ENCODE assay signal across 8 cellular contexts in the genomic region with DNA sequence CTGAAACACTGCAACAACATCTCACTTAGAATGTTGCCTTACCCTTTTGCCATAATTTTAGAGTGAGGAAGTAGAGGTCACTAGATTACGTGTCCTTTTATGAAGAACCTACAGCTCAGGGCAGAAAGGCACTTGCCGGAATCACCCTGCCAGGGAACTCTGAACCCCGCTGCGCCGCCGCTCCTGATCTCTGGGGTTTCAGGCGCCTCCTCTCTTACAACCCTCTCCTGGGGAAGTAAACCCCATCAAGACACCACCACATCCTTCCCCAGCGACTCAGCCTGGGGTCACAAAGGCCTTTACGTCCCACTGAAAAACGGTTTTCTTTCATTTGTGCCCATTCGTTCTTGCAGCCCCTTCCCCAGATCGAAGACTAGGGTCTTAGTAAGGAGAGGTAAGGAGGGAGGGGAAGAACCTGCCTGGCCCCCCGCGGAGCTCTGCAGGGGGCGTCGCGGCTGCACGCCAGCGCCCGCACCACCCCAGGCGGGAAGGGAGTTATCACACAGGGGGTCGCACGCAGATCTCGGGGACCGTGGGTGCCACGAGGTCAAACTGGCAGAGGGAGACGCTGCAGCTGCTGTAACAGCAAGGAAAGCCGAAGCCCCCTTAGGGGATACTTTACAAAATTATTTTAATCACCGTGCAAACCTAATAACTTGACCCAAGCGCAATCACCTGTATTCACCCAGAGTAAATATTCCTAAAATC. TPM values are rescaled to one million over a fixed set of nuclear protein-coding genes. Genes with fewer than 3 reads are reported as not detected.
DNase-seq lines count a peak whose midpoint lies in the region; ATAC-seq and TF ChIP-seq lines count a peak whose summit lies in the region.

No MANE protein-coding gene starts in this region.

- H3K27me3 Mint-ChIP-seq in H9 (ENCODE audit: low read depth) (peaks cover 86% of the 10 kb centered on the region), activated B cell treated with CpG ODN at 0.5 μM for 24 hours (peaks cover 79% of the 10 kb centered on the region)

- intact Hi-C loops in activated B cell treated with CpG ODN at 0.5 μM for 24 hours (cut with micrococcal nuclease) (loop anchor here (1.0 to 10.0 kb wide), 3 partner anchors 25 to 491 kb away; partner anchors contain the start of genes COX11, PCTP and STXBP4), sigmoid colon (cut with DNase I) (loop anchor here (1.0 to 10.0 kb wide), 2 partner anchors 25 to 161 kb away; partner anchors contain the start of gene MMD)

- H3K27me3 ChIP-seq in H9 (ENCODE audit: insufficient read depth, low read length) (peaks cover 29% of the 10 kb centered on the region), hepatocyte (peaks cover 71% of the 10 kb centered on the region), sigmoid colon (no peaks in the 10 kb centered on the region)

- H4K5ac ChIP-seq in H9 (ENCODE audit: insufficient read length, low read depth, low read length) = no peak overlapping the region

- no peak overlapping the region for H2BK120ac ChIP-seq in H9 (ENCODE audit: low read depth, low read length, poor library complexity, severe bottlenecking)

- no peak overlapping the region for H4K8ac ChIP-seq in H9 (replicated peaks; ENCODE audit: insufficient read length, low read depth, low read length)

- H3K4me3 ChIP-seq in hepatocyte (no peak overlapping the region), sigmoid colon (peak overlapping the region in 3 of 4 donors; percentile 70 to 74 (median 73))

- no peak overlapping the region for H2AFZ ChIP-seq in H9 (ENCODE audit: low read length)
- H2AFZ ChIP-seq in hepatocyte = no peak overlapping the region

- no peaks in the 10 kb centered on the region for H3K9me3 ChIP-seq in H9 (ENCODE audit: control insufficient read depth, low read depth, low read length)
- H3K9me3 ChIP-seq in hepatocyte (ENCODE audit: low read depth) = no peaks in the 10 kb centered on the region
- H3K9me3 ChIP-seq in sigmoid colon = no peaks in the 10 kb centered on the region

- TF ChIP-seq CTCF in H9 (conservative IDR thresholded peaks at IDR 0.05) (no peak), activated B cell treated with CpG ODN at 0.5 μM for 24 hours (IDR thresholded peaks at IDR 0.05) (no peak), hepatocyte (IDR thresholded peaks at IDR 0.05; ENCODE audit: poor library complexity) (no peak), sigmoid colon (IDR thresholded peaks at IDR 0.05) (no peak)

- H3K9ac ChIP-seq in H9 (ENCODE audit: extremely low read depth, insufficient read length, low read length) = no peak overlapping the region

- no peak overlapping the region for H3K18ac ChIP-seq in H9 (ENCODE audit: insufficient read length, low read depth, low read length)

- H3K4me1 ChIP-seq in H9 (ENCODE audit: insufficient read depth, low read length) (no peaks in the 10 kb centered on the region; the same call in 1 of the 2 replicates), hepatocyte (ENCODE audit: insufficient read depth) (peaks cover 18% of the 10 kb centered on the region), sigmoid colon (peaks cover 0 to 39% (median 25%) of the 10 kb centered on the region in 4 donors)

- POLR2A ChIA-PET in activated B cell treated with CpG ODN at 0.5 μM for 24 hours (lab: Charles Lee) = no interaction called here

- H3K36me3 Mint-ChIP-seq in H9 (ENCODE audit: insufficient read depth in 1 of 3, low read depth in 3 of 3) (no peaks in the 10 kb centered on the region), activated B cell treated with CpG ODN at 0.5 μM for 24 hours (ENCODE audit: low read depth) (no peaks in the 10 kb centered on the region)

- H4K20me1 ChIP-seq in H9 (ENCODE audit: control insufficient read depth, insufficient read depth, insufficient read length) (no peaks in the 10 kb centered on the region), hepatocyte (ENCODE audit: insufficient read depth, poor library complexity, severe bottlenecking) (no peaks in the 10 kb centered on the region)

- no peak overlapping the region for H3T11ph ChIP-seq in H9 (ENCODE audit: low read length)

- in situ Hi-C loops in G401 (cut with HindIII; ENCODE audit: low sequenced_read_pairs) = no loop called here

- DNase-seq in H9 (no peak), activated B cell treated with CpG ODN at 0.5 μM for 24 hours (no peak), hepatocyte (ENCODE audit: low spot score) (no peak), sigmoid colon (no peak), HK-2 (ENCODE audit: unreplicated experiment) (no peak), G401 (ENCODE audit: low spot score) (no peak), SW480 (ENCODE audit: low spot score) (no peak)

- WGBS in H9 (ENCODE audit: extremely low coverage, insufficient read length, low lambda C conversion rate) = no CpG with 5 or more reads among the region's 30 CpGs
- 7% methylated on average over 30 of the region's 30 CpGs for WGBS in hepatocyte (ENCODE audit: low lambda C conversion rate, missing lambda C conversion rate)
- WGBS in sigmoid colon, 2 donors = 2 to 4% methylated on average over 30 of the region's 30 CpGs

- TF ChIP-seq EP300 in sigmoid colon (IDR thresholded peaks at IDR 0.05) = no peak

- H2BK12ac ChIP-seq in H9 (ENCODE audit: insufficient read length, low read depth, low read length) = no peak overlapping the region

- no peaks in the 10 kb centered on the region for H3K79me2 ChIP-seq in H9 (ENCODE audit: insufficient read depth, low read length)
- no peaks in the 10 kb centered on the region for H3K79me2 ChIP-seq in hepatocyte

- H3K27ac ChIP-seq in H9 (ENCODE audit: insufficient read length, low read depth, low read length) = no peak overlapping the region
- no peak overlapping the region for H3K27ac ChIP-seq in hepatocyte
- peak overlapping the region in 1 of 4 donors; percentile 93 for H3K27ac ChIP-seq in sigmoid colon

- no peak overlapping the region for H2AK5ac ChIP-seq in H9 (ENCODE audit: insufficient read length, low read length)

- H3K23me2 ChIP-seq in H9 (ENCODE audit: insufficient read length, low read depth, low read length, poor library complexity, severe bottlenecking) = peaks cover 18% of the 10 kb centered on the region

- H3K14ac ChIP-seq in H9 (ENCODE audit: insufficient read depth, low read length) = no peak overlapping the region

- H2BK15ac ChIP-seq in H9 (ENCODE audit: low read depth, low read length) = no peak overlapping the region

- H3K4me2 ChIP-seq in H9 (ENCODE audit: insufficient read depth, insufficient read length, low read length) (peak overlapping the region; percentile 58), hepatocyte (peak overlapping the region; percentile 97)

- ATAC-seq in activated B cell treated with CpG ODN at 0.5 μM for 24 hours (ENCODE audit: low read depth) = no peak
- ATAC-seq in GM21825 (IDR thresholded peaks at IDR 0.05; ENCODE audit: unreplicated experiment) = no peak

- no peak overlapping the region for H3K56ac ChIP-seq in H9 (ENCODE audit: insufficient read length, low read depth, low read length)

- H3K9me3 Mint-ChIP-seq in H9 = peaks cover 0 to 4% of the 10 kb centered on the region in 2 experiments; a peak in 3 of 5 replicates
- peaks cover 8% of the 10 kb centered on the region for H3K9me3 Mint-ChIP-seq in activated B cell treated with CpG ODN at 0.5 μM for 24 hours

- H3K36me3 ChIP-seq in hepatocyte (replicated peaks; ENCODE audit: insufficient read depth, low read depth) = no peaks in the 10 kb centered on the region
- no peaks in the 10 kb centered on the region for H3K36me3 ChIP-seq in sigmoid colon

- H2BK5ac ChIP-seq in H9 (ENCODE audit: insufficient read length, low read length) = no peak overlapping the region

- H3K27ac Mint-ChIP-seq in H9 = no peak overlapping the region
- no peak overlapping the region for H3K27ac Mint-ChIP-seq in activated B cell treated with CpG ODN at 0.5 μM for 24 hours

- H3K4me3 Mint-ChIP-seq in H9 = peak overlapping the region; percentile 47 to 78
- peak overlapping the region; percentile 64 for H3K4me3 Mint-ChIP-seq in activated B cell treated with CpG ODN at 0.5 μM for 24 hours

- H3K79me1 ChIP-seq in H9 (ENCODE audit: insufficient read depth, low read depth, low read length, poor library complexity, severe bottlenecking) = no peaks in the 10 kb centered on the region

- no peak overlapping the region for H2BK20ac ChIP-seq in H9 (ENCODE audit: low read depth, low read length, poor library complexity, severe bottlenecking)

- no peaks in the 10 kb centered on the region for H3K9me2 ChIP-seq in hepatocyte (replicated peaks; ENCODE audit: insufficient read depth)

- peaks cover 5 to 16% of the 10 kb centered on the region in 2 experiments for H3K4me1 Mint-ChIP-seq in H9
- H3K4me1 Mint-ChIP-seq in activated B cell treated with CpG ODN at 0.5 μM for 24 hours = peaks cover 22% of the 10 kb centered on the region

- TF ChIP-seq POLR2A in sigmoid colon (IDR thresholded peaks at IDR 0.05) = no peak

- no peak overlapping the region for H3K4ac ChIP-seq in H9 (ENCODE audit: low read depth, low read length)

- no peak overlapping the region for H3K23ac ChIP-seq in H9 (ENCODE audit: insufficient read length, low read depth, low read length)

- CTCF ChIA-PET in activated B cell treated with CpG ODN at 0.5 μM for 24 hours (lab: Charles Lee) = no interaction called here

- no peak overlapping the region for H4K91ac ChIP-seq in H9 (ENCODE audit: insufficient read length, low read depth, low read length)

RNA-seq across cellular contexts. Expression of gene HLF, which starts 1.0 kb away (rescaled TPM):
- total RNA-seq in H9 (2021) = 0.17 and 0.44 TPM in 2 replicates
- total RNA-seq in activated B cell treated with CpG ODN at 0.5 μM for 24 hours = 0.10 and 0.69 TPM in 2 replicates
- 0.32 and 0.60 TPM in 2 replicates for total RNA-seq in hepatocyte
- polyA plus RNA-seq in hepatocyte = 0.26 and 0.48 TPM in 2 replicates
- total RNA-seq in sigmoid colon = 10 to 100 TPM; 41.7 to 54.0 (median 49.4) TPM
- 1 to 10 TPM in 2 of 3 donors, under 1 TPM in 1; 0.92 to 3.1 (median 3.0) TPM for polyA plus RNA-seq in sigmoid colon
- 0.12 and 0.95 TPM in 2 replicates for total RNA-seq in G401 (2014; rRNA removed; shearing (Covaris generic))

Comparison
In these comparisons a context has a peak if more than half of its experiments do, and no peak if none do; other contexts are left out.
1. RNA of gene HLF, which starts 1.0 kb away (total RNA-seq): 41.7 to 54.0 TPM in sigmoid colon; 0.12 to 0.95 TPM in G401, 0.10 to 0.69 TPM in activated B cell treated with CpG ODN at 0.5 μM for 24 hours, 0.32 to 0.60 TPM in hepatocyte and 0.17 to 0.44 TPM in H9; every median in the first group is over 10 times any median in the second.